In the genomic region with DNA sequence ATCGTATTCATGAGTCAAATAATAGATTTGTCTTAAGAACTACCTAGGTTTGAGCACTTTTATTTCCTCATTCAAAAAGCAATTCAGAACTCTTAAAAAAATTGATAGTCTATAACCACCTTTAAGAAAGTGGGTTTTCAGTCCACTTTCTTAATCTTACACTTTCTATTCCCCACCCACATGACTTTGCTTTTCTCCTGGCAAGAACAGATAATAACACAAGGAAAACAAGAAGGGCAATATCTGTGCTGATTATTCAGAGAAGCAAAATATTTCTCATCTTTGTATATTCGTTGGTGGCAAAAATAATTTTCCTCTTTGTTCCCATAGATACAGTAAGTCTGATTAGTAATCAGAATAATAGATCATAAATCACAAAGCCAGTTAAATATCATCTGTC, we compare ENCODE assay signal across 27 cellular contexts.
"Had no signal": no experiment of that assay in that cellular context is flagged by ENCODE, and none has a peak within 500 bp of the region (broad histone marks: within the 10 kb centered on the region; RNA-seq: fewer than 3 reads in every experiment).

No MANE protein-coding gene starts in this region.

- FAIRE-seq: urothelium cell line had no signal

- H3K27me3 ChIP-seq: stomach, suprapubic skin, testis, thyroid gland, tibial artery, tibial nerve, transverse colon, upper lobe of left lung, upper lobe of right lung, uterus, vagina had no signal

- H3K27ac ChIP-seq: stomach, suprapubic skin, testis, thoracic aorta, thyroid gland, tibial artery, tibial nerve, transverse colon, upper lobe of left lung, upper lobe of right lung, uterus, vagina had no signal

- ATAC-seq: stimulated activated effector memory CD8-positive, alpha-beta T cell treated with anti-CD3 and anti-CD28 coated beads, Interleukin-12 subunit alpha, Interleukin-12 subunit beta, amount 100 ng/mL, for 72 hours; stimulated activated memory B cell treated with anti-CD40 and anti-IgM and Interleukin-4, amounts not matched to agents 10 μg/mL and 1 μg/mL and 100 μg/mL, for 72 hours; stimulated activated naive B cell treated with anti-CD40 and anti-IgM and Interleukin-4, amounts not matched to agents 10 μg/mL and 1 μg/mL and 100 μg/mL, for 72 hours; stimulated activated naive CD8-positive, alpha-beta T cell treated with anti-CD3 and anti-CD28 coated beads, Interleukin-15, amount 100 ng/mL, for 72 hours; stimulated activated naive CD8-positive, alpha-beta T cell treated with anti-CD3 and anti-CD28 coated beads, Interleukin-15, Interleukin-2, amounts not matched to agents 100 U/mL and 50 U/mL, for 24 hours; upper lobe of right lung had no signal

- DNase-seq: stimulated activated CD4-positive, alpha-beta T cell treated with anti-CD3 and anti-CD28 coated beads, Interleukin-2, amount 100 ng/mL, for 48 hours; stimulated activated CD4-positive, alpha-beta T cell treated with anti-CD3 and anti-CD28 coated beads, Interleukin-4, amount 100 ng/mL, for 1 hour; stimulated activated CD4-positive, alpha-beta T cell treated with anti-CD3 and anti-CD28 coated beads, Interleukin-4, amount 100 ng/mL, for 24 hours; stimulated activated CD4-positive, alpha-beta T cell treated with anti-CD3 and anti-CD28 coated beads, Interleukin-4, amount 100 ng/mL, for 4 hours; stimulated activated CD8-positive, alpha-beta memory T cell treated with anti-CD3 and anti-CD28 coated beads, Interleukin-4, amount 100 ng/mL, for 48 hours; stimulated activated naive B cell treated with anti-CD40 and anti-IgM and Interleukin-4, amounts not matched to agents 10 μg/mL and 1 μg/mL and 100 μg/mL, for 72 hours; stimulated activated naive CD4-positive, alpha-beta T cell; stimulated activated naive CD4-positive, alpha-beta T cell treated with Interleukin-2 at 50 U/mL for 16 hours; stimulated activated naive CD8-positive, alpha-beta T cell treated with anti-CD3 and anti-CD28 coated beads, Interleukin-15, amount 100 ng/mL, for 72 hours; stimulated activated naive CD8-positive, alpha-beta T cell treated with anti-CD3 and anti-CD28 coated beads, Interleukin-15, Interleukin-2, amounts not matched to agents 100 U/mL and 50 U/mL, for 24 hours; stomach; substantia nigra; testis; thyroid gland; tibial artery; transverse colon; trophoblast cell; upper lobe of left lung; upper lobe of right lung; uterus had no signal

- H3K4me3 ChIP-seq: stomach, suprapubic skin, testis, thoracic aorta, thyroid gland, tibial artery, tibial nerve, transverse colon, upper lobe of left lung, upper lobe of right lung, uterus, vagina had no signal

- H3K9me3 ChIP-seq: stomach, suprapubic skin, testis, thoracic aorta, thyroid gland, tibial artery, tibial nerve, transverse colon, upper lobe of left lung, upper lobe of right lung, uterus, vagina had no signal

- H3K36me3 ChIP-seq: stomach, suprapubic skin, thoracic aorta, thyroid gland, tibial artery, tibial nerve, transverse colon, upper lobe of left lung, upper lobe of right lung, uterus, vagina had no signal

- H3K4me1 ChIP-seq: stomach, suprapubic skin, testis, tibial artery, tibial nerve, transverse colon, upper lobe of left lung, upper lobe of right lung, uterus, vagina had no signal
